Comparison of ENCODE assay signal across 11 cellular contexts in genomic region chr14:81474156-81474492, GRCh38. TPM values are rescaled to one million over a fixed set of nuclear protein-coding genes. Genes with fewer than 3 reads are reported as not detected.
DNase-seq lines count a peak whose midpoint lies in the region; ATAC-seq and TF ChIP-seq lines count a peak whose summit lies in the region.
"Had no signal": no experiment of that assay in that cellular context is flagged by ENCODE, and none has a peak within 500 bp of the region (broad histone marks: within the 10 kb centered on the region; RNA-seq: fewer than 3 reads in every experiment).

No MANE protein-coding gene starts in this region.

- DNase-seq in GM12865 (ENCODE audit: low read depth) (peak; percentile 82), GM20000 (ENCODE audit: low spot score) (peak; percentile 55), right atrium auricular region (ENCODE audit: low spot score) (no peak), Right ventricle myocardium superior (no peak), gastrocnemius medialis (no peak), NCI-H1436 (lab: John Stamatoyannopoulos, UW) (no peak)
- DNase-seq in central memory CD8-positive, alpha-beta T cell (ENCODE audit: low spot score in 2 of 2): no peak
- DNase-seq: effector CD4-positive, alpha-beta T cell; MG63 had no signal

- H3K27ac ChIP-seq in right atrium auricular region (no peak overlapping the region), gastrocnemius medialis (peak overlapping the region in 2 of 4 donors; percentile 3 to 25)
- H3K27ac ChIP-seq: VCaP had no signal

- H3K4me1 Mint-ChIP-seq in central memory CD8-positive, alpha-beta T cell: peaks cover 21% of the 10 kb centered on the region

- H3K9me3 ChIP-seq in right atrium auricular region: no peaks in the 10 kb centered on the region
- no peaks in the 10 kb centered on the region for H3K9me3 ChIP-seq in gastrocnemius medialis
- H3K9me3 ChIP-seq: MG63 had no signal

- TF ChIP-seq CTCF in GM12865 (IDR thresholded peaks at IDR 0.05; ENCODE audit: insufficient read depth, low read depth, low read length, missing control alignments): no peak
- no peak for TF ChIP-seq CTCF in GM20000 (IDR thresholded peaks at IDR 0.05; ENCODE audit: extremely low read depth, missing control alignments)
- TF ChIP-seq CTCF in right atrium auricular region (IDR thresholded peaks at IDR 0.05): no peak
- TF ChIP-seq CTCF in gastrocnemius medialis (IDR thresholded peaks at IDR 0.05 in 4 of 5, conservative IDR thresholded peaks at IDR 0.05 in 1 of 5): no peak

- no peaks in the 10 kb centered on the region for H3K27me3 ChIP-seq in right atrium auricular region
- H3K27me3 ChIP-seq in gastrocnemius medialis: no peaks in the 10 kb centered on the region
- H3K27me3 ChIP-seq: MG63 had no signal

- H3K4me3 ChIP-seq in GM12865 (ENCODE audit: low read depth, low read length): peak overlapping the region; percentile 28
- no peak overlapping the region for H3K4me3 ChIP-seq in right atrium auricular region
- no peak overlapping the region for H3K4me3 ChIP-seq in gastrocnemius medialis
- H3K4me3 ChIP-seq: MG63 had no signal

- peak; percentile 58 for ATAC-seq in HG03196 (IDR thresholded peaks at IDR 0.05; ENCODE audit: unreplicated experiment)
- peak; percentile 84 for ATAC-seq in central memory CD8-positive, alpha-beta T cell (replicated peaks; ENCODE audit: extremely low read depth, poor library complexity, severe bottlenecking)
- ATAC-seq in Right ventricle myocardium superior (ENCODE audit: poor library complexity): no peak
- ATAC-seq in gastrocnemius medialis: no peak

- TF ChIP-seq POLR2A in gastrocnemius medialis (IDR thresholded peaks at IDR 0.05): no peak

- H3K36me3 ChIP-seq in right atrium auricular region (peaks cover 37% of the 10 kb centered on the region), gastrocnemius medialis (peaks cover 0 to 26% of the 10 kb centered on the region in 2 donors)
- H3K36me3 ChIP-seq: MG63 had no signal

- H3K9me3 Mint-ChIP-seq in central memory CD8-positive, alpha-beta T cell: no peaks in the 10 kb centered on the region

- peaks cover 28% of the 10 kb centered on the region for H3K36me3 Mint-ChIP-seq in central memory CD8-positive, alpha-beta T cell (ENCODE audit: insufficient read depth)

- H3K27me3 Mint-ChIP-seq in central memory CD8-positive, alpha-beta T cell: no peaks in the 10 kb centered on the region

- intact Hi-C loops in Right ventricle myocardium superior (cut with DNase I) (no loop called here), gastrocnemius medialis (cut with DNase I; ENCODE audit: low total_unique reads) (no loop called here)

- in situ Hi-C loops in gastrocnemius medialis (cut with MboI; ENCODE audit: low sequenced_read_pairs in 4 of 4): loop anchor here (25.0 kb wide), 1 partner anchor 487 kb away; no protein-coding TSS in a partner anchor

- peak overlapping the region; percentile 72 for H3K4me3 Mint-ChIP-seq in central memory CD8-positive, alpha-beta T cell

- H3K27ac Mint-ChIP-seq in central memory CD8-positive, alpha-beta T cell (ENCODE audit: low read depth): peak overlapping the region; percentile 93

- H3K4me1 ChIP-seq in right atrium auricular region (no peaks in the 10 kb centered on the region), gastrocnemius medialis (peaks cover 11 to 22% of the 10 kb centered on the region in 2 donors)

RNA-seq across cellular contexts. Expression of gene SEL1L, which starts 59.5 kb away (rescaled TPM):
- total RNA-seq in right atrium auricular region (10 to 100 TPM; 32.9 to 36.6 TPM), Right ventricle myocardium superior (46.0 TPM), gastrocnemius medialis (10 to 100 TPM; 46.8 to 63.9 (median 51.0) TPM)

Comparison
In these comparisons a context has a peak if more than half of its experiments do, and no peak if none do; other contexts are left out.
1. DNase-seq: peak in GM12865 (single experiment) and GM20000 (single experiment); none in central memory CD8-positive, alpha-beta T cell (0 of 2), right atrium auricular region (single experiment), Right ventricle myocardium superior (single experiment), gastrocnemius medialis (0 of 2) and NCI-H1436 (single experiment).
2. ATAC-seq: peak in HG03196 (single experiment) and central memory CD8-positive, alpha-beta T cell (single experiment); none in Right ventricle myocardium superior (single experiment) and gastrocnemius medialis (0 of 2).